17 cellular contexts compared by ENCODE assay signal in genomic region chr1:64494659-64495058, GRCh38. TPM values are rescaled to one million over a fixed set of nuclear protein-coding genes. Genes with fewer than 3 reads are reported as not detected.
DNase-seq lines count a peak whose midpoint lies in the region; ATAC-seq, FAIRE-seq and TF ChIP-seq lines count a peak whose summit lies in the region.
"Had no signal": no experiment of that assay in that cellular context is flagged by ENCODE, and none has a peak within 500 bp of the region (broad histone marks: within the 10 kb centered on the region; RNA-seq: fewer than 3 reads in every experiment).

No MANE protein-coding gene starts in this region.

- no peak overlapping the region for H2BK5ac ChIP-seq in H1 (ENCODE audit: low read depth, low read length)

- H2BK120ac ChIP-seq in H1 (replicated peaks; ENCODE audit: low read depth, low read length): peak overlapping the region; percentile 81

- H2BK15ac ChIP-seq in H1 (ENCODE audit: low read length): no peak overlapping the region

- no peak overlapping the region for H2BK12ac ChIP-seq in H1 (ENCODE audit: low read depth, low read length)

- H3K23me2 ChIP-seq in H1 (ENCODE audit: low read depth, low read length): peaks cover 2% of the 10 kb centered on the region; the same call in 1 of the 2 replicates

- no peak overlapping the region for H4K91ac ChIP-seq in H1 (replicated peaks; ENCODE audit: insufficient read length, low read length)

- H3K56ac ChIP-seq in H1 (replicated peaks; ENCODE audit: insufficient read length, low read depth, low read length): no peak overlapping the region

- H3K9ac ChIP-seq in ES-I3 (ENCODE audit: low read depth, low read length) (peak overlapping the region; percentile 20; the same call in 1 of the 2 replicates), HUES64 (ENCODE audit: low read depth, low read length) (peak overlapping the region; percentile 1; the same call in 1 of the 2 replicates), H1 (replicated peaks in 1 of 4; ENCODE audit: extremely low read depth in 1 of 4, low read depth in 3 of 4, low read length in 3 of 4) (no peak overlapping the region)

- no peak for TF ChIP-seq RAD21 in H1 (IDR thresholded peaks at IDR 0.05 in 1 of 2, conservative IDR thresholded peaks at IDR 0.05 in 1 of 2; ENCODE audit: low read depth in 2 of 2, low read length in 2 of 2)

- peak overlapping the region; percentile 87 for H4K5ac ChIP-seq in H1 (ENCODE audit: insufficient read length, low read depth, low read length)

- H2AK5ac ChIP-seq in H1 (ENCODE audit: low read depth, low read length): no peak overlapping the region

- CTCF ChIA-PET in H1 (lab: Charles Lee; ENCODE audit: partially characterized antibody): interaction anchor here (0.6 to 3.3 kb wide), 6 partner anchors 9 to 233 kb away, joined by 3 to 11 read pairs (median 3); no protein-coding TSS in a partner anchor

- POLR2A ChIA-PET in H1 (lab: Charles Lee; ENCODE audit: partially characterized antibody): interaction anchor here (1.4 to 3.1 kb wide), 3 partner anchors 16 to 24 kb away, joined by 3 to 14 read pairs (median 10); no protein-coding TSS in a partner anchor

- TF ChIP-seq CTCF in H1 (IDR thresholded peaks at IDR 0.05; ENCODE audit: control extremely low read depth in 1 of 3, insufficient read depth in 1 of 3, low read depth in 1 of 3, low read length in 3 of 3): no peak
- no peak for TF ChIP-seq CTCF in neural crest cell (conservative IDR thresholded peaks at IDR 0.05)

- H3K36me3 ChIP-seq in ES-I3 (ENCODE audit: insufficient read depth, low read length) (no peaks in the 10 kb centered on the region), HUES64 (ENCODE audit: insufficient read depth, low read length) (no peaks in the 10 kb centered on the region), H1 (ENCODE audit: control insufficient read depth in 2 of 4, insufficient read depth in 4 of 4, low read length in 3 of 4) (peaks cover 0 to 3% (median 0%) of the 10 kb centered on the region in 4 experiments; a peak in 1 of 8 replicates)

- peaks cover 66% of the 10 kb centered on the region for H3K4me1 Mint-ChIP-seq in neural crest cell
- H3K4me1 Mint-ChIP-seq: IgD-negative memory B cell had no signal

- in situ Hi-C loops in G401 (cut with HindIII; ENCODE audit: low sequenced_read_pairs): no loop called here

- no peak overlapping the region for H2AFZ ChIP-seq in H1 (ENCODE audit: low read length)

- peak overlapping the region; percentile 7 for H3K4me3 ChIP-seq in HUES64 (ENCODE audit: low read length)
- peak overlapping the region in 1 of 4 experiments; percentile 43; a peak in 2 of 8 replicates for H3K4me3 ChIP-seq in H1 (ENCODE audit: extremely low read depth in 1 of 4, insufficient read depth in 2 of 4, low read depth in 3 of 4, low read length in 4 of 4)

- H3K4ac ChIP-seq in H1 (replicated peaks; ENCODE audit: insufficient read length, low read depth, low read length): no peak overlapping the region

- H3K14ac ChIP-seq in H1 (ENCODE audit: insufficient read length): no peak overlapping the region

- no peak overlapping the region; the same call in 1 of the 2 replicates for H3K18ac ChIP-seq in H1 (ENCODE audit: extremely low read depth, low read length)

- no peaks in the 10 kb centered on the region for H3K9me3 ChIP-seq in ES-I3 (ENCODE audit: control insufficient read depth, insufficient read depth, low read length)
- no peaks in the 10 kb centered on the region for H3K9me3 ChIP-seq in HUES64 (ENCODE audit: insufficient read depth, low read depth, low read length)
- H3K9me3 ChIP-seq in H1 (ENCODE audit: insufficient read depth in 2 of 2, low read depth in 1 of 2, low read length in 1 of 2): no peaks in the 10 kb centered on the region

- H3K27me3 ChIP-seq in HUES64 (ENCODE audit: insufficient read depth, low read length) (no peaks in the 10 kb centered on the region; the same call in 1 of the 2 replicates), H1 (replicated peaks in 1 of 4; ENCODE audit: control insufficient read depth in 3 of 4, extremely low read depth in 1 of 4, insufficient read depth in 3 of 4, low read length in 3 of 4) (no peaks in the 10 kb centered on the region)

- TF ChIP-seq POLR2A in H1 (IDR thresholded peaks at IDR 0.05; ENCODE audit: control extremely low read depth in 1 of 2, low read depth in 2 of 2, low read length in 2 of 2): no peak

- no peak overlapping the region for H4K8ac ChIP-seq in H1 (ENCODE audit: extremely low read depth, insufficient read depth, low read length)

- peaks cover 6% of the 10 kb centered on the region; the same call in 1 of the 2 replicates for H3K79me1 ChIP-seq in H1 (ENCODE audit: low read depth, low read length)

- no peak overlapping the region for H2BK20ac ChIP-seq in H1 (ENCODE audit: low read length)

- no peak for FAIRE-seq in H1 (lab: Jason Lieb, UNC)
- FAIRE-seq: GM12892, RCC 7860 had no signal

- peaks cover 68% of the 10 kb centered on the region for H3K4me1 ChIP-seq in ES-I3 (ENCODE audit: insufficient read depth, low read length)
- H3K4me1 ChIP-seq in HUES64 (ENCODE audit: insufficient read depth, low read length): peaks cover 81% of the 10 kb centered on the region
- peaks cover 14 to 50% (median 29%) of the 10 kb centered on the region in 4 experiments for H3K4me1 ChIP-seq in H1 (replicated peaks in 1 of 4; ENCODE audit: control insufficient read depth in 3 of 4, insufficient read depth in 4 of 4, low read length in 3 of 4)

- H3K27ac Mint-ChIP-seq in neural crest cell (ENCODE audit: unreplicated experiment): peak overlapping the region; percentile 10
- H3K27ac Mint-ChIP-seq: IgD-negative memory B cell had no signal

- no peak for TF ChIP-seq EP300 in H1 (IDR thresholded peaks at IDR 0.05; ENCODE audit: borderline replicate concordance in 1 of 2, low read depth in 2 of 2, low read length in 2 of 2)

- H3K4me3 Mint-ChIP-seq in neural crest cell: no peak overlapping the region
- H3K4me3 Mint-ChIP-seq: IgD-negative memory B cell had no signal

- no peak for DNase-seq in H1 (ENCODE audit: low read depth in 1 of 2, low spot score in 2 of 2)
- DNase-seq in neural crest cell (ENCODE audit: low read depth, low spot score): no peak
- no peak for DNase-seq in G401 (ENCODE audit: low spot score)
- DNase-seq: H7, Kasumi-1, NCI-H1105, NCI-H1694, NCI-H524 treated with DMSO at 0.1 percent for 48 hours, Right ventricle myocardium superior had no signal

- peaks cover 0 to 5% of the 10 kb centered on the region in 2 experiments for H4K20me1 ChIP-seq in H1 (replicated peaks in 1 of 2; ENCODE audit: control insufficient read depth in 1 of 2, insufficient read depth in 2 of 2, low read length in 2 of 2)

- H3K9me3 Mint-ChIP-seq in neural crest cell: no peaks in the 10 kb centered on the region

- 29% methylated on average over 2 of the region's 2 CpGs for WGBS in HUES64
- 21% methylated on average over 2 of the region's 2 CpGs; no CpG with 5 or more reads in 1 of the 2 experiments for WGBS in H1 (ENCODE audit: extremely low coverage in 1 of 2, insufficient coverage in 1 of 2, insufficient read length in 1 of 2, insufficient replicate concordance in 2 of 2, low coverage in 1 of 2, low lambda C conversion rate in 2 of 2, missing lambda C conversion rate in 1 of 2), 2 experiments

- H3K4me2 ChIP-seq in H1 (ENCODE audit: insufficient read depth in 1 of 2, low read depth in 2 of 2, low read length in 2 of 2): peak overlapping the region; percentile 43 to 64; a peak in 3 of 4 replicates

- no peaks in the 10 kb centered on the region for H3K27me3 Mint-ChIP-seq in neural crest cell (ENCODE audit: low read depth)

- H3K79me2 ChIP-seq in H1 (ENCODE audit: control insufficient read depth in 1 of 2, insufficient read depth in 2 of 2, low read length in 2 of 2): peaks cover 10 to 74% of the 10 kb centered on the region in 2 experiments

- H3K36me3 Mint-ChIP-seq in neural crest cell (ENCODE audit: low read depth): no peaks in the 10 kb centered on the region
- H3K36me3 Mint-ChIP-seq: IgD-negative memory B cell had no signal

- H3K23ac ChIP-seq in H1 (ENCODE audit: insufficient read length): no peak overlapping the region

- ATAC-seq in GM19455 (IDR thresholded peaks at IDR 0.05; ENCODE audit: unreplicated experiment): no peak
- no peak for ATAC-seq in SK-N-SH treated with all-trans-retinoic acid at 6 μM for 48 hours

- H3K27ac ChIP-seq in HUES64 (ENCODE audit: low read depth, low read length) (peak overlapping the region; percentile 88), H1 (ENCODE audit: low read depth, low read length) (no peak overlapping the region)
- H3K27ac ChIP-seq: C4-2B had no signal

TF ChIP-seq in H1, 55 proteins besides CTCF, POLR2A, EP300 and RAD21 (continues in another document):
- TF ChIP-seq FOSL1 (IDR thresholded peaks at IDR 0.05; ENCODE audit: insufficient read depth, low read depth, low read length) (no peak), GABPA (IDR thresholded peaks at IDR 0.05; ENCODE audit: borderline replicate concordance, insufficient read depth, low read length) (no peak), TEAD4 (IDR thresholded peaks at IDR 0.05; ENCODE audit: low read depth, low read length) (no peak), CBX8 (IDR thresholded peaks at IDR 0.05; ENCODE audit: borderline replicate concordance, low read depth, low read length) (no peak)

TF ChIP-seq in SK-N-SH treated with all-trans-retinoic acid at 6 μM for 48 hours, 23 proteins besides CTCF, POLR2A, EP300 and RAD21 (continues in another document):
- TF ChIP-seq ZNF565 (CRISPR knock-in tag; conservative IDR thresholded peaks at IDR 0.05; ENCODE audit: low read depth): no peak
- TF ChIP-seq SNAI2 (CRISPR knock-in tag; IDR thresholded peaks at IDR 0.05): no peak
- TF ChIP-seq RARB (CRISPR knock-in tag; IDR thresholded peaks at IDR 0.05): no peak

RNA-seq across cellular contexts. Expression of gene CACHD1, which starts 24.7 kb away (rescaled TPM):
- polyA plus RNA-seq in HUES64 (2013, experiment 1 of 2): 49.3 TPM
- 43.1 TPM for polyA plus RNA-seq in HUES64 (2013, experiment 2 of 2)
- total RNA-seq in H1 (2021; fragmentation: NEBNext Ultra II Directional; extraction: Animal tissue kit (Norgen Biotek cat#: 25700)): 42.5 and 44.7 TPM in 2 replicates
- polyA plus RNA-seq in H1 (2011; rRNA removed): 22.2 and 26.4 TPM in 2 replicates
- 24.2 TPM for polyA plus RNA-seq in H1 (2011; cell fraction: cytosol; rRNA removed)
- 42.0 TPM for polyA plus RNA-seq in H1 (2011; cell fraction: nucleus; rRNA removed)
- 28.5 to 35.1 TPM (median 34.0 TPM) in 4 replicates for polyA plus RNA-seq in H1 (2012, experiment 1 of 2)
- polyA plus RNA-seq in H1 (2012, experiment 2 of 2): 2.8 TPM
- 33.0 TPM for polyA plus RNA-seq in H1 (2013, experiment 1 of 2)
- 31.4 TPM for polyA plus RNA-seq in H1 (2013, experiment 2 of 2)
- polyA minus RNA-seq in H1 (2011; rRNA and poly(A)+ RNA removed): 71.1 and 85.3 TPM in 2 replicates
- 39.4 TPM for polyA minus RNA-seq in H1 (2011; cell fraction: cytosol; rRNA and poly(A)+ RNA removed)
- polyA minus RNA-seq in H1 (2011; cell fraction: nucleus; rRNA and poly(A)+ RNA removed): 70.3 TPM
- 40.8 and 41.0 TPM in 2 replicates for total RNA-seq in neural crest cell
- total RNA-seq in G401 (2014; rRNA removed; shearing (Covaris generic)): 0.18 and 0.31 TPM in 2 replicates

Comparison
In these comparisons a context has a peak if more than half of its experiments do, and no peak if none do; other contexts are left out.
1. H3K9ac ChIP-seq: peak in ES-I3 (single experiment) and HUES64 (single experiment); none in H1 (0 of 4).
2. RNA of gene CACHD1, which starts 24.7 kb away (total RNA-seq): 42.5 to 44.7 TPM in H1 and 40.8 to 41.0 TPM in neural crest cell; 0.18 to 0.31 TPM in G401; every median in the first group is over 10 times any median in the second.